ENCODE assay signal across 6 cellular contexts in the genomic region with DNA sequence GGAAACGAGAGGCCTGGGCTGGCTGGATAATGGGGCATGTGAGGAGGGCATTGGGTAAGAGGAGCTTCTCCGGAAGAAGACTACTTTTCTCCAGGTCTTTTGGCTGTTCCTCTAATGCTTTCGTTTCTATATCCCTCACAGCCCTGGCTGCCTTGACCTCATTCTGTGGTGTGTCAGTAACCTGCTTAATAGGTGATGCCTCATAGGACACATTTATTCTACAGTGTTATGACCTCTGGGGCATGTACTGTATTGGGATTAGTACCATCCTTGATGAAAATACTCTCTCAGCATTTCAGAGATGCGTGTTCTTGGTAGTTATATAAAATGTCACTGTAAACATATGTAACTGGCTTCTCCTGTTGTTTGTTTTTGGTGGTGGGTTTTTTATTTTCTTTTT.
"Had no signal": no experiment of that assay in that cellular context is flagged by ENCODE, and none has a peak within 500 bp of the region (broad histone marks: within the 10 kb centered on the region; RNA-seq: fewer than 3 reads in every experiment).

No MANE protein-coding gene starts in this region.

- H3K4me3 ChIP-seq: GM23338, K562 had no signal

- H3K27ac Mint-ChIP-seq: GM23338, H9 had no signal

- H3K9me3 Mint-ChIP-seq: GM23338, H9 had no signal

- H3K4me3 Mint-ChIP-seq: GM23338, H9 had no signal

- H3K4me1 Mint-ChIP-seq: GM23338, H9 had no signal

- DNase-seq: H9, HCEC 1CT, IMR-90, KG1 had no signal

- ATAC-seq: GM23338, K562 had no signal
